In genomic region chr11:74276581-74276980, GRCh38 we compare ENCODE assay signal across 25 cellular contexts. TPM values are rescaled to one million over a fixed set of nuclear protein-coding genes. Genes with fewer than 3 reads are reported as not detected.
DNase-seq lines count a peak whose midpoint lies in the region.
"Had no signal": no experiment of that assay in that cellular context is flagged by ENCODE, and none has a peak within 500 bp of the region (broad histone marks: within the 10 kb centered on the region; RNA-seq: fewer than 3 reads in every experiment).

No MANE protein-coding gene starts in this region.

- no CpG with 5 or more reads among the region's 2 CpGs for WGBS in trophoblast cell (ENCODE audit: extremely low coverage, insufficient coverage, insufficient read length)

- no peaks in the 10 kb centered on the region for H3K79me2 ChIP-seq in trophoblast cell (ENCODE audit: control insufficient read depth, insufficient read depth, low read length, poor library complexity)

- H3K23ac ChIP-seq in trophoblast cell (ENCODE audit: low read length), result no peak overlapping the region

- no peak overlapping the region for H3K14ac ChIP-seq in trophoblast cell (ENCODE audit: low read length)

- no peak overlapping the region for H2BK120ac ChIP-seq in trophoblast cell (ENCODE audit: insufficient read depth, low read length, poor library complexity)

- H3K79me1 ChIP-seq in trophoblast cell (ENCODE audit: low read length), result no peaks in the 10 kb centered on the region

- no peak overlapping the region for H2AFZ ChIP-seq in trophoblast cell (ENCODE audit: insufficient read depth, low read length, poor library complexity)

- no peaks in the 10 kb centered on the region for H3K36me3 ChIP-seq in trophoblast cell (ENCODE audit: control insufficient read depth in 1 of 2, insufficient read depth in 2 of 2, low read length in 2 of 2)
- H3K36me3 ChIP-seq: sigmoid colon, SJCRH30, suprapubic skin, uterus had no signal

- peak; percentile 38 for DNase-seq in COLO829 (ENCODE audit: low spot score)
- DNase-seq in RPMI7951 (ENCODE audit: low read depth), result peak; percentile 60
- DNase-seq in fibroblast of gingiva (ENCODE audit: low read depth), result peak; percentile 37
- DNase-seq in trophoblast cell, result peak; percentile 27 to 65
- no peak for DNase-seq in NCI-H1417 treated with DMSO at 0.1 percent for 48 hours (lab: John Stamatoyannopoulos, UW)
- DNase-seq in inferior parietal cortex (ENCODE audit: extremely low spot score), result no peak
- DNase-seq in COLO668 (lab: John Stamatoyannopoulos, UW; ENCODE audit: unreplicated experiment), result no peak
- DNase-seq in NCI-H524 (lab: John Stamatoyannopoulos, UW), result no peak
- DNase-seq: activated CD4-positive, alpha-beta T cell treated with anti-CD3 and anti-CD28 coated beads, Interleukin-2, amount 50 U/mL, for 1 hour; AML-193; COR-L47; cortex of kidney; DND-41; immature natural killer cell; NCI-H1417; NCI-H2107; sigmoid colon; SJCRH30; T-helper 17 cell; uterus had no signal

- no peak overlapping the region for H3K9ac ChIP-seq in trophoblast cell (ENCODE audit: low read length)

- no peak overlapping the region for H2BK5ac ChIP-seq in trophoblast cell (ENCODE audit: low read depth, low read length, poor library complexity)

- H3K27me3 ChIP-seq in trophoblast cell (ENCODE audit: insufficient read depth, low read length), result no peaks in the 10 kb centered on the region
- H3K27me3 ChIP-seq: sigmoid colon, SJCRH30, uterus had no signal

- H4K91ac ChIP-seq in trophoblast cell (ENCODE audit: low read depth, low read length), result no peak overlapping the region

- H4K12ac ChIP-seq in trophoblast cell (ENCODE audit: low read depth, low read length), result no peak overlapping the region

- H2AK5ac ChIP-seq in trophoblast cell (ENCODE audit: low read length), result no peak overlapping the region

- H3K27ac ChIP-seq in trophoblast cell (ENCODE audit: low read depth, low read length), result no peak overlapping the region
- H3K27ac ChIP-seq: sigmoid colon, SJCRH30, suprapubic skin, VCaP had no signal

- peaks cover 3 to 10% of the 10 kb centered on the region in 2 experiments for H3K4me1 ChIP-seq in trophoblast cell (ENCODE audit: control insufficient read depth in 1 of 2, insufficient read depth in 2 of 2, low read length in 2 of 2)
- H3K4me1 ChIP-seq: SJCRH30, suprapubic skin, uterus had no signal

- H3K4ac ChIP-seq in trophoblast cell (ENCODE audit: low read depth, low read length), result no peak overlapping the region

- H3K9me3 ChIP-seq in trophoblast cell (ENCODE audit: insufficient read depth, low read depth, low read length), result no peaks in the 10 kb centered on the region
- H3K9me3 ChIP-seq: sigmoid colon, SJCRH30, suprapubic skin, uterus had no signal

- no peak overlapping the region for H3K4me2 ChIP-seq in trophoblast cell (ENCODE audit: low read length)

- H3K18ac ChIP-seq in trophoblast cell (ENCODE audit: low read length), result no peak overlapping the region

- peak overlapping the region; percentile 4 for H2BK12ac ChIP-seq in trophoblast cell (ENCODE audit: low read length)

- no peak overlapping the region for H3K4me3 ChIP-seq in trophoblast cell (ENCODE audit: low read depth, low read length)
- H3K4me3 ChIP-seq: sigmoid colon, SJCRH30, suprapubic skin, uterus had no signal

- H4K8ac ChIP-seq in trophoblast cell (ENCODE audit: low read depth, low read length), result no peak overlapping the region

RNA-seq across cellular contexts. Expression of gene P4HA3, which starts 34.9 kb away (rescaled TPM):
- 5.2 and 7.7 TPM in 2 replicates for total RNA-seq in RPMI7951 (2014; rRNA removed; shearing (Covaris generic))
- 0.59 and 0.61 TPM in 2 replicates for polyA plus RNA-seq in trophoblast cell (2013)
- total RNA-seq: activated naive CD4-positive, alpha-beta T cell treated with anti-CD3 and anti-CD28 coated beads, Interleukin-2, amount 50 U/mL, for 72 hours; HepG2; neural crest cell; SJCRH30; T-helper 17 cell had no signal
- polyA plus RNA-seq: HepG2, immature natural killer cell had no signal

Comparison
In these comparisons a context has a peak if more than half of its experiments do, and no peak if none do; other contexts are left out.
1. DNase-seq: peak in COLO829 (single experiment), RPMI7951 (single experiment), fibroblast of gingiva (single experiment) and trophoblast cell (2 of 2); none in NCI-H1417 treated with DMSO at 0.1 percent for 48 hours (single experiment), inferior parietal cortex (single experiment), COLO668 (single experiment) and NCI-H524 (0 of 2).